8 cellular contexts compared by ENCODE assay signal in genomic region chrX:48475295-48475694, GRCh38. TPM values are rescaled to one million over a fixed set of nuclear protein-coding genes. Genes with fewer than 3 reads are reported as not detected.
DNase-seq lines count a peak whose midpoint lies in the region; ATAC-seq and TF ChIP-seq lines count a peak whose summit lies in the region.

No MANE protein-coding gene starts in this region.

- H2AFZ ChIP-seq in OCI-LY7 (ENCODE audit: low read length) (peak overlapping the region; percentile 91), parathyroid adenoma (peak overlapping the region; percentile 91)

- peaks cover 16% of the 10 kb centered on the region for H3K36me3 Mint-ChIP-seq in endothelial cell (ENCODE audit: low read depth, unreplicated experiment)

- H3K9ac ChIP-seq in ES-I3 (ENCODE audit: low read depth, low read length), result peak overlapping the region; percentile 76
- no peak overlapping the region for H3K9ac ChIP-seq in parathyroid adenoma

- H3K79me2 ChIP-seq in OCI-LY7 (ENCODE audit: insufficient read depth, low read depth, low read length), result peaks cover 37% of the 10 kb centered on the region
- no peaks in the 10 kb centered on the region for H3K79me2 ChIP-seq in parathyroid adenoma

- H3K27ac Mint-ChIP-seq in endothelial cell (ENCODE audit: unreplicated experiment), result peak overlapping the region; percentile 81

- H3K4me2 ChIP-seq in OCI-LY7 (ENCODE audit: low read length), result peak overlapping the region; percentile 97
- peak overlapping the region; percentile 91 for H3K4me2 ChIP-seq in parathyroid adenoma (ENCODE audit: low read length)

- peaks cover 7% of the 10 kb centered on the region for H3K27me3 Mint-ChIP-seq in endothelial cell (ENCODE audit: unreplicated experiment)

- ATAC-seq in GM21529 (IDR thresholded peaks at IDR 0.05; ENCODE audit: unreplicated experiment), result no peak
- no peak for ATAC-seq in GM19467 (IDR thresholded peaks at IDR 0.05; ENCODE audit: unreplicated experiment)

- no peaks in the 10 kb centered on the region for H3K9me3 ChIP-seq in ES-I3 (ENCODE audit: control insufficient read depth, insufficient read depth, low read length)
- H3K9me3 ChIP-seq in OCI-LY7 (ENCODE audit: low read length), result no peaks in the 10 kb centered on the region
- no peaks in the 10 kb centered on the region for H3K9me3 ChIP-seq in parathyroid adenoma (ENCODE audit: control insufficient read depth, low read length)

- no peaks in the 10 kb centered on the region for H4K20me1 ChIP-seq in OCI-LY7 (ENCODE audit: insufficient read depth, low read length)

- peaks cover 35% of the 10 kb centered on the region for H3K4me1 Mint-ChIP-seq in endothelial cell (ENCODE audit: unreplicated experiment)

- POLR2A ChIA-PET in OCI-LY7 (lab: Charles Lee), result no interaction called here

- H3K9me2 ChIP-seq in OCI-LY7 (ENCODE audit: insufficient read depth, low read length), result no peaks in the 10 kb centered on the region

- no peak for TF ChIP-seq CTCF in OCI-LY7 (conservative IDR thresholded peaks at IDR 0.05; ENCODE audit: low read length)
- no peak for TF ChIP-seq CTCF in endothelial cell (IDR thresholded peaks at IDR 0.05; ENCODE audit: unreplicated experiment)
- TF ChIP-seq CTCF in parathyroid adenoma (IDR thresholded peaks at IDR 0.05), result no peak

- H3K9me3 Mint-ChIP-seq in endothelial cell (ENCODE audit: unreplicated experiment), result no peaks in the 10 kb centered on the region

- CTCF ChIA-PET in OCI-LY7 (lab: Charles Lee; ENCODE audit: unreplicated experiment), result no interaction called here

- peak overlapping the region; percentile 95 for H3K4me3 Mint-ChIP-seq in endothelial cell (ENCODE audit: unreplicated experiment)

- peak; percentile 15 for DNase-seq in OCI-LY7 (ENCODE audit: low spot score)
- no peak for DNase-seq in endothelial cell (ENCODE audit: low spot score)
- no peak for DNase-seq in NCI-H146 (lab: John Stamatoyannopoulos, UW)
- no peak for DNase-seq in GM19238 (ENCODE audit: insufficient read length, low spot score)

- no peaks in the 10 kb centered on the region for H3K27me3 ChIP-seq in parathyroid adenoma (ENCODE audit: control insufficient read depth, insufficient read depth, low read length)

- H3K27ac ChIP-seq in OCI-LY7 (ENCODE audit: low read depth, low read length, poor library complexity, severe bottlenecking) (peak overlapping the region; percentile 66), parathyroid adenoma (no peak overlapping the region)

- peak overlapping the region; percentile 91 for H3K4me3 ChIP-seq in OCI-LY7 (ENCODE audit: low read depth, low read length, poor library complexity, severe bottlenecking)
- peak overlapping the region; percentile 86 for H3K4me3 ChIP-seq in parathyroid adenoma (ENCODE audit: low read depth, low read length)

- H3K4me1 ChIP-seq in ES-I3 (ENCODE audit: insufficient read depth, low read length), result peaks cover 12% of the 10 kb centered on the region
- H3K4me1 ChIP-seq in OCI-LY7 (ENCODE audit: insufficient read depth, low read length, poor library complexity, severe bottlenecking), result peaks cover 19% of the 10 kb centered on the region
- no peaks in the 10 kb centered on the region for H3K4me1 ChIP-seq in parathyroid adenoma

- BruUV-seq in OCI-LY7 (replicated peaks; lab: Mats Ljungman, UMichigan), result no TSS peak

- intact Hi-C loops in OCI-LY7 (cut with micrococcal nuclease; ENCODE audit: unreplicated experiment), result loop anchor here (2.0 to 5.0 kb wide), 3 partner anchors 47 to 122 kb away; partner anchors contain the start of genes EBP, RBM3 and WDR13

- H3K36me3 ChIP-seq in ES-I3 (ENCODE audit: insufficient read depth, low read length) (no peaks in the 10 kb centered on the region), OCI-LY7 (ENCODE audit: insufficient read depth, low read length) (peaks cover 23% of the 10 kb centered on the region), parathyroid adenoma (ENCODE audit: control insufficient read depth, insufficient read depth, low read length) (no peaks in the 10 kb centered on the region)

RNA-seq across cellular contexts. Expression of gene FTSJ1, which starts 0.7 kb away (rescaled TPM):
- total RNA-seq in OCI-LY7 (2014; rRNA removed; shearing (Covaris generic)), result 55.7 and 66.1 TPM in 2 replicates
- total RNA-seq in OCI-LY7 (2022) (51.8 and 54.7 TPM in 2 replicates), endothelial cell (ENCODE audit: unreplicated experiment) (38.4 TPM)

RNA-seq across cellular contexts. Expression of gene SLC38A5, which starts 5.2 kb away (rescaled TPM):
- 38.6 and 42.2 TPM in 2 replicates for total RNA-seq in OCI-LY7 (2014; rRNA removed; shearing (Covaris generic))
- total RNA-seq in OCI-LY7 (2022) (39.9 and 45.6 TPM in 2 replicates), endothelial cell (ENCODE audit: unreplicated experiment) (21.7 TPM)

RNA-seq across cellular contexts. Expression of gene PORCN, which starts 33.5 kb away (rescaled TPM):
- 4.2 and 8.4 TPM in 2 replicates for total RNA-seq in OCI-LY7 (2014; rRNA removed; shearing (Covaris generic))
- total RNA-seq in OCI-LY7 (2022) (9.9 and 11.3 TPM in 2 replicates), endothelial cell (ENCODE audit: unreplicated experiment) (9.4 TPM)

RNA-seq across cellular contexts. Expression of gene EBP, which starts 46.3 kb away (rescaled TPM):
- total RNA-seq in OCI-LY7 (2014; rRNA removed; shearing (Covaris generic)), result 94.4 and 101 TPM in 2 replicates
- total RNA-seq in OCI-LY7 (2022) (110 and 126 TPM in 2 replicates), endothelial cell (ENCODE audit: unreplicated experiment) (66.0 TPM)
